Comparison of ENCODE assay signal across 8 cellular contexts in genomic region chr9:92807757-92808725, GRCh38. TPM values are rescaled to one million over a fixed set of nuclear protein-coding genes. Genes with fewer than 3 reads are reported as not detected.
DNase-seq lines count a peak whose midpoint lies in the region; ATAC-seq, FAIRE-seq and TF ChIP-seq lines count a peak whose summit lies in the region.

No MANE protein-coding gene starts in this region.

- BruUV-seq in GM12878 (replicated peaks; lab: Mats Ljungman, UMichigan): no TSS peak

- no peak overlapping the region for H3K4ac ChIP-seq in trophoblast cell (ENCODE audit: low read depth, low read length)

- H2AFZ ChIP-seq in OCI-LY1 (ENCODE audit: low read length): no peak overlapping the region
- H2AFZ ChIP-seq in GM12878 (ENCODE audit: control insufficient read depth, low read depth, low read length): no peak overlapping the region
- H2AFZ ChIP-seq in trophoblast cell (ENCODE audit: insufficient read depth, low read length, poor library complexity): no peak overlapping the region

- H3K9me3 ChIP-seq in OCI-LY1 (ENCODE audit: low read length) (no peaks in the 10 kb centered on the region), GM12878 (replicated peaks; ENCODE audit: control insufficient read depth, insufficient read depth, low read length) (no peaks in the 10 kb centered on the region), trophoblast cell (ENCODE audit: insufficient read depth, low read depth, low read length) (peaks cover 9% of the 10 kb centered on the region)

- no peak for TF ChIP-seq POLR2A in GM12878 (IDR thresholded peaks at IDR 0.05; ENCODE audit: low read depth, low read length)

- peaks cover 26% of the 10 kb centered on the region for H3K4me1 ChIP-seq in OCI-LY1 (ENCODE audit: insufficient read depth, low read length, severe bottlenecking)
- no peaks in the 10 kb centered on the region for H3K4me1 ChIP-seq in GM12878 (ENCODE audit: control insufficient read depth, insufficient read depth, low read length)
- peaks cover 6 to 15% of the 10 kb centered on the region in 2 experiments for H3K4me1 ChIP-seq in trophoblast cell (ENCODE audit: control insufficient read depth in 1 of 2, insufficient read depth in 2 of 2, low read length in 2 of 2)

- H3K27me3 ChIP-seq in OCI-LY1 (ENCODE audit: insufficient read depth, low read length): peaks cover 8% of the 10 kb centered on the region; the same call in 1 of the 2 replicates
- H3K27me3 ChIP-seq in GM12878 (replicated peaks in 1 of 2; ENCODE audit: control insufficient read depth in 2 of 2, insufficient read depth in 2 of 2, low read length in 1 of 2): peaks cover 15 to 18% of the 10 kb centered on the region in 2 experiments
- H3K27me3 ChIP-seq in trophoblast cell (ENCODE audit: insufficient read depth, low read length): peaks cover 33% of the 10 kb centered on the region

- H3K4me3 ChIP-seq in OCI-LY1 (ENCODE audit: low read depth, low read length, poor library complexity, severe bottlenecking) (peak overlapping the region; percentile 60), GM12878 (no peak overlapping the region), trophoblast cell (ENCODE audit: low read depth, low read length) (peak overlapping the region; percentile 17)

- no peak for TF ChIP-seq EP300 in GM12878 (IDR thresholded peaks at IDR 0.05; ENCODE audit: borderline replicate concordance in 1 of 2, control insufficient read depth in 1 of 2, low read depth in 2 of 2, low read length in 2 of 2)

- H4K8ac ChIP-seq in trophoblast cell (ENCODE audit: low read depth, low read length): no peak overlapping the region

- CTCF ChIA-PET in GM12878 (lab: Yijun Ruan, JAX): interaction anchor here (0.6 kb wide), 1 partner anchor 1631 kb away, joined by 3 read pairs; no protein-coding TSS in a partner anchor

- H3K79me1 ChIP-seq in trophoblast cell (ENCODE audit: low read length): no peaks in the 10 kb centered on the region

- H4K91ac ChIP-seq in trophoblast cell (ENCODE audit: low read depth, low read length): no peak overlapping the region

- H2BK5ac ChIP-seq in trophoblast cell (ENCODE audit: low read depth, low read length, poor library complexity): no peak overlapping the region

- no peak overlapping the region for H3K14ac ChIP-seq in trophoblast cell (ENCODE audit: low read length)

- POLR2A ChIA-PET in GM12878 (lab: Charles Lee): no interaction called here

- RAD21 ChIA-PET in GM12878 (lab: Charles Lee; ENCODE audit: unreplicated experiment): interaction anchor here (0.6 kb wide), 1 partner anchor 442 kb away, joined by 3 read pairs; no protein-coding TSS in a partner anchor

- H2AK5ac ChIP-seq in trophoblast cell (ENCODE audit: low read length): no peak overlapping the region

- DNase-seq in GM12878 (ENCODE audit: low read depth, low spot score) (no peak), trophoblast cell (peak; percentile 63 to 65), SW 1271 (lab: John Stamatoyannopoulos, UW) (no peak), cortex of kidney (lab: John Stamatoyannopoulos, UW) (no peak)

- no peak overlapping the region for H2BK12ac ChIP-seq in trophoblast cell (ENCODE audit: low read length)

- in situ Hi-C loops in GM12878 (cut with MboI): no loop called here

- H3K18ac ChIP-seq in trophoblast cell (ENCODE audit: low read length): no peak overlapping the region

- H3F3A ChIP-seq in OCI-LY1 (ENCODE audit: insufficient read depth, low read length): no peaks in the 10 kb centered on the region

- H3K36me3 ChIP-seq in OCI-LY1 (ENCODE audit: insufficient read depth, low read length): no peaks in the 10 kb centered on the region
- no peaks in the 10 kb centered on the region for H3K36me3 ChIP-seq in GM12878 (ENCODE audit: control insufficient read depth in 2 of 2, insufficient read depth in 2 of 2, low read length in 1 of 2)
- no peaks in the 10 kb centered on the region for H3K36me3 ChIP-seq in trophoblast cell (ENCODE audit: control insufficient read depth in 1 of 2, insufficient read depth in 2 of 2, low read length in 2 of 2)

- H3K27ac ChIP-seq in OCI-LY1 (ENCODE audit: low read depth, low read length, poor library complexity, severe bottlenecking): no peak overlapping the region
- H3K27ac ChIP-seq in GM12878 (ENCODE audit: control insufficient read depth, insufficient read depth): no peak overlapping the region
- no peak overlapping the region for H3K27ac ChIP-seq in trophoblast cell (ENCODE audit: low read depth, low read length)

- H4K20me1 ChIP-seq in OCI-LY1 (ENCODE audit: insufficient read depth, low read length) (no peaks in the 10 kb centered on the region), GM12878 (ENCODE audit: control insufficient read depth, insufficient read depth) (no peaks in the 10 kb centered on the region)

- H3K79me2 ChIP-seq in OCI-LY1 (ENCODE audit: insufficient read depth, low read length): no peaks in the 10 kb centered on the region
- H3K79me2 ChIP-seq in GM12878 (ENCODE audit: control insufficient read depth, insufficient read depth, low read length): no peaks in the 10 kb centered on the region
- no peaks in the 10 kb centered on the region for H3K79me2 ChIP-seq in trophoblast cell (ENCODE audit: control insufficient read depth, insufficient read depth, low read length, poor library complexity)

- intact Hi-C loops in GM12878 (cut with micrococcal nuclease; ENCODE audit: unreplicated experiment): no loop called here

- no peak overlapping the region for H4K12ac ChIP-seq in trophoblast cell (ENCODE audit: low read depth, low read length)

- no peak overlapping the region for H2BK120ac ChIP-seq in trophoblast cell (ENCODE audit: insufficient read depth, low read length, poor library complexity)

- peak; percentile 27 for ATAC-seq in GM21529 (IDR thresholded peaks at IDR 0.05; ENCODE audit: unreplicated experiment)
- peak; percentile 50 for ATAC-seq in GM12878
- no peak for ATAC-seq in GM18909 (IDR thresholded peaks at IDR 0.05; ENCODE audit: poor library complexity, unreplicated experiment)
- no peak for ATAC-seq in HG02763 (IDR thresholded peaks at IDR 0.05; ENCODE audit: unreplicated experiment)

- peak overlapping the region; percentile 88 for H3K4me2 ChIP-seq in OCI-LY1 (ENCODE audit: low read length)
- H3K4me2 ChIP-seq in GM12878 (ENCODE audit: control insufficient read depth, insufficient read depth): no peak overlapping the region
- peak overlapping the region; percentile 21 for H3K4me2 ChIP-seq in trophoblast cell (ENCODE audit: low read length)

- no peak overlapping the region for H3K23ac ChIP-seq in trophoblast cell (ENCODE audit: low read length)

- TF ChIP-seq CTCF in OCI-LY1 (IDR thresholded peaks at IDR 0.05; ENCODE audit: low read length): no peak
- TF ChIP-seq CTCF in GM12878 (IDR thresholded peaks at IDR 0.05 in 2 of 3, conservative IDR thresholded peaks at IDR 0.05 in 1 of 3; ENCODE audit: control insufficient read depth in 2 of 3, extremely low read depth in 1 of 3, insufficient read depth in 1 of 3, low read depth in 3 of 3, low read length in 3 of 3): no peak

- WGBS in GM12878 (ENCODE audit: insufficient coverage, insufficient replicate concordance, low lambda C conversion rate, missing lambda C conversion rate): 4% methylated on average over 68 of the region's 76 CpGs
- WGBS in trophoblast cell (ENCODE audit: extremely low coverage, insufficient coverage, insufficient read length): no CpG with 5 or more reads among the region's 76 CpGs

- TF ChIP-seq RAD21 in GM12878 (IDR thresholded peaks at IDR 0.05; ENCODE audit: insufficient read depth, low read depth, low read length): no peak

- H3K9ac ChIP-seq in OCI-LY1 (ENCODE audit: low read length): no peak overlapping the region
- no peak overlapping the region for H3K9ac ChIP-seq in GM12878 (ENCODE audit: control insufficient read depth, insufficient read depth, low read length)
- no peak overlapping the region for H3K9ac ChIP-seq in trophoblast cell (ENCODE audit: low read length)

- no peak for FAIRE-seq in GM12878 (lab: Jason Lieb, UNC)

- no peaks in the 10 kb centered on the region for H3K9me2 ChIP-seq in OCI-LY1 (ENCODE audit: low read depth, low read length)

- SMC1A ChIA-PET in GM12878 (lab: Charles Lee; ENCODE audit: uncharacterized antibody, unreplicated experiment): no interaction called here

TF ChIP-seq in GM12878, 131 proteins besides CTCF, POLR2A, EP300 and RAD21 (continues in another document):
- TF ChIP-seq CREM (IDR thresholded peaks at IDR 0.05; ENCODE audit: low read depth): no peak
- TF ChIP-seq TCF3 (IDR thresholded peaks at IDR 0.05; ENCODE audit: borderline replicate concordance, insufficient read depth, low read depth, low read length): no peak
- TF ChIP-seq MYB (IDR thresholded peaks at IDR 0.05; ENCODE audit: borderline replicate concordance, low read depth, low read length): no peak
- TF ChIP-seq NR2C1 (IDR thresholded peaks at IDR 0.05): no peak
- TF ChIP-seq NFXL1 (IDR thresholded peaks at IDR 0.05; ENCODE audit: borderline replicate concordance): no peak
- TF ChIP-seq KLF5 (IDR thresholded peaks at IDR 0.05; ENCODE audit: partially characterized antibody): no peak
- no peak for TF ChIP-seq SMAD5 (IDR thresholded peaks at IDR 0.05; ENCODE audit: low read depth)
- TF ChIP-seq SRF (IDR thresholded peaks at IDR 0.05; ENCODE audit: low read depth in 2 of 2, low read length in 2 of 2): no peak

RNA-seq across cellular contexts. Expression of gene BICD2, which starts 43.4 kb away (rescaled TPM):
- 24.1 and 27.6 TPM in 2 replicates for total RNA-seq in GM12878 (2013; cell fraction: nucleolus; rRNA removed)
- total RNA-seq in GM12878 (2014; rRNA removed) (19.2 and 20.2 TPM in 2 replicates), GM12878 (2014; rRNA removed; fragmentation: Illumina TruSeq; extraction: Trizol) (13.6 and 14.4 TPM in 2 replicates), GM12878 (2021) (24.1 and 25.5 TPM in 2 replicates)
- polyA plus RNA-seq in GM12878 (2011; ENCODE audit: low read depth): 6.3 TPM
- polyA plus RNA-seq in GM12878 (2011; rRNA removed) (4.2 and 5.3 TPM in 2 replicates), GM12878 (2014; fragmentation: Illumina TruSeq; extraction: Trizol) (10.1 and 11.9 TPM in 2 replicates), GM12878 (2014; fragmentation: Nextera tagmentation; extraction: Ambion mirVana) (1 to 10 TPM; 5.8 to 7.0 TPM), GM12878 (2014; rRNA removed) (14.5 and 16.1 TPM in 2 replicates), GM12878 (2016; fragmentation: Nextera tagmentation; extraction: Ambion mirVana) (10 to 100 TPM; 14.3 to 15.1 TPM)
- polyA plus RNA-seq in GM12878 (2011; cell fraction: cytosol; rRNA removed): 6.6 and 7.1 TPM in 2 replicates
- polyA plus RNA-seq in GM12878 (2011; cell fraction: nucleus; rRNA removed): 8.7 and 12.9 TPM in 2 replicates
- 10.9 and 13.5 TPM in 2 replicates for polyA plus RNA-seq in GM12878 (2012)
- 6.7 and 7.2 TPM in 2 replicates for polyA minus RNA-seq in GM12878 (2011; rRNA and poly(A)+ RNA removed)
- polyA minus RNA-seq in GM12878 (2011; cell fraction: cytosol; rRNA and poly(A)+ RNA removed): 3.2 and 3.7 TPM in 2 replicates
- polyA minus RNA-seq in GM12878 (2011; cell fraction: nucleus; rRNA and poly(A)+ RNA removed): 5.0 and 9.8 TPM in 2 replicates
- polyA plus RNA-seq in trophoblast cell (2013): 25.7 and 26.4 TPM in 2 replicates

Comparison
In these comparisons a context has a peak if more than half of its experiments do, and no peak if none do; other contexts are left out.
1. ATAC-seq: peak in GM21529 (single experiment) and GM12878 (single experiment); none in GM18909 (single experiment) and HG02763 (single experiment).
2. DNase-seq: peak in trophoblast cell (2 of 2); none in GM12878 (single experiment), SW 1271 (0 of 2) and cortex of kidney (single experiment).